ENCODE assay signal across 23 cellular contexts in genomic region chr5:78613756-78614155, GRCh38. TPM values are rescaled to one million over a fixed set of nuclear protein-coding genes. Genes with fewer than 3 reads are reported as not detected.
"Had no signal": no experiment of that assay in that cellular context is flagged by ENCODE, and none has a peak within 500 bp of the region (broad histone marks: within the 10 kb centered on the region; RNA-seq: fewer than 3 reads in every experiment).

No MANE protein-coding gene starts in this region.

- DNase-seq: activated CD4-positive, alpha-beta memory T cell treated with anti-CD3 and anti-CD28 coated beads, Interleukin-2, amount 10 ng/mL, durations not matched to agents 7 days and 5 days; activated CD4-positive, alpha-beta T cell treated with anti-CD3 and anti-CD28 coated beads for 36 hours; activated CD4-positive, alpha-beta T cell treated with anti-CD3 and anti-CD28 coated beads, Interleukin-2, amount 50 U/mL, for 1 hour; activated CD8-positive, alpha-beta memory T cell treated with anti-CD3 and anti-CD28 coated beads, Interleukin-2, amount 50 U/mL, for 48 hours; activated naive CD4-positive, alpha-beta T cell treated with anti-CD3 and anti-CD28 coated beads, Interleukin-2, amount 50 U/mL, for 16 hours; activated naive CD8-positive, alpha-beta T cell treated with anti-CD3 and anti-CD28 coated beads, Interleukin-2, amount 10 ng/mL, durations not matched to agents 7 days and 5 days; activated T-cell treated with anti-CD3 and anti-CD28 coated beads, Interleukin-2, amount 50 U/mL, for 1 hour; adrenal gland; anterior cingulate cortex; caudate nucleus; Karpas-422; MM.1S; NCI-H1105; NCI-H1436; NCI-H1694 treated with DMSO at 0.1 percent for 48 hours; NCI-H2029 treated with DMSO at 0.1 percent for 48 hours; NCI-H510A treated with DMSO at 0.1 percent for 48 hours; NCI-H69; SIG-M5; T-cell had no signal

- ATAC-seq: activated CD4-positive, alpha-beta T cell treated with anti-CD3 and anti-CD28 coated beads for 36 hours; T-cell had no signal

- H3K27ac ChIP-seq: adrenal gland, SK-N-MC, VCaP had no signal

- H3K36me3 ChIP-seq: adrenal gland had no signal

- H3K4me3 ChIP-seq: adrenal gland, SK-N-MC had no signal

- H3K4me1 ChIP-seq: adrenal gland had no signal

- H3K9me3 ChIP-seq: adrenal gland had no signal

- H3K27me3 ChIP-seq: adrenal gland had no signal

RNA-seq across cellular contexts. Expression of gene LHFPL2, which starts 34.8 kb away (rescaled TPM):
- total RNA-seq: T-helper 2 cell treated with Interferon-gamma antibody and Interleukin-4, amounts not matched to agents 100 ng/mL and 5 ng/mL, for 36 hours had no signal
